ENCODE assay signal across 13 cellular contexts in the genomic region with DNA sequence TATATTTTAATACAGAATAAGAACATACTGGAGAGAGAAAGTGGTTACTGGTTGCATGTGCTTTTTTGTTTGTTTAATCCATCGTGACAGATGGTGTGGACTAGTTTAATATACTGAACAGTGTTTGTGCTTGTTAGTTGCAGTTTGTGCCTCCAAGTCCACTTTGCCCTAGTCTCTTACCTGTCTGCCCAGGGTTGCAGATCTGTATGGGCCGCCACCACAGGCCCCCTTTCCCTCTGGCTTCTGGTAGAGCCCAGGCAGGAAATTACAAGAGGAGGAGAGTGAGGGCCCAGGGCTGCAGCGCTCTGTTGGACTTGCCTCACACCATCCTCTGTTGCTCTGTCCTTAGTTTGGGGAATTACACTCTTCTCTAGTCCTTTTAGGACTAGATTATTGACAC.
"Had no signal": no experiment of that assay in that cellular context is flagged by ENCODE, and none has a peak within 500 bp of the region (broad histone marks: within the 10 kb centered on the region; RNA-seq: fewer than 3 reads in every experiment).

No MANE protein-coding gene starts in this region.

- ATAC-seq: activated CD4-positive, CD25-positive, alpha-beta regulatory T cell treated with anti-CD3 and anti-CD28 coated beads, Interleukin-2, amount 50 U/mL, for 24 hours; gastrocnemius medialis; stimulated activated naive B cell treated with anti-CD40 and anti-IgM and Interleukin-4, amounts not matched to agents 10 μg/mL and 1 μg/mL and 100 μg/mL, for 72 hours had no signal

- H3K27ac Mint-ChIP-seq: activated naive CD8-positive, alpha-beta T cell; stimulated activated naive B cell treated with anti-CD40 and anti-IgM and Interleukin-4, amounts not matched to agents 10 μg/mL and 1 μg/mL and 100 μg/mL, for 72 hours had no signal

- H3K4me3 Mint-ChIP-seq: activated naive CD8-positive, alpha-beta T cell; memory B cell; stimulated activated naive B cell treated with anti-CD40 and anti-IgM and Interleukin-4, amounts not matched to agents 10 μg/mL and 1 μg/mL and 100 μg/mL, for 72 hours had no signal

- FAIRE-seq: bronchial epithelial cell, pancreas had no signal

- H3K9me3 Mint-ChIP-seq: memory B cell had no signal

- H3K27me3 Mint-ChIP-seq: activated naive CD8-positive, alpha-beta T cell; memory B cell; stimulated activated naive B cell treated with anti-CD40 and anti-IgM and Interleukin-4, amounts not matched to agents 10 μg/mL and 1 μg/mL and 100 μg/mL, for 72 hours had no signal

- DNase-seq: activated CD4-positive, alpha-beta T cell treated with anti-CD3 and anti-CD28 coated beads, Interleukin-2, amount 50 U/mL, for 1 hour; effector CD4-positive, alpha-beta T cell; gastrocnemius medialis; head of caudate nucleus; kidney glomerular epithelial cell; pancreas; sigmoid colon; stimulated activated CD4-positive, alpha-beta T cell treated with anti-CD3 and anti-CD28 coated beads, Interleukin-4, amount 100 ng/mL, for 24 hours; stimulated activated naive B cell treated with anti-CD40 and anti-IgM and Interleukin-4, amounts not matched to agents 10 μg/mL and 1 μg/mL and 100 μg/mL, for 72 hours had no signal
